In genomic region chr16:55204094-55204493, GRCh38 we compare ENCODE assay signal across 18 cellular contexts.
DNase-seq lines count a peak whose midpoint lies in the region; TF ChIP-seq lines count a peak whose summit lies in the region.
"Had no signal": no experiment of that assay in that cellular context is flagged by ENCODE, and none has a peak within 500 bp of the region (broad histone marks: within the 10 kb centered on the region; RNA-seq: fewer than 3 reads in every experiment).

No MANE protein-coding gene starts in this region.

- H3K9ac ChIP-seq in Loucy (ENCODE audit: low read depth, low read length, poor library complexity, severe bottlenecking): no peak overlapping the region

- no peaks in the 10 kb centered on the region for H3K27me3 ChIP-seq in Loucy (ENCODE audit: insufficient read depth, low read length, poor library complexity, severe bottlenecking)

- TF ChIP-seq CTCF in Loucy (conservative IDR thresholded peaks at IDR 0.05; ENCODE audit: low read length): no peak

- H3K9me3 ChIP-seq in Loucy (ENCODE audit: insufficient read depth, low read depth, low read length): no peaks in the 10 kb centered on the region

- H3K79me2 ChIP-seq in Loucy (ENCODE audit: insufficient read depth, low read length): no peaks in the 10 kb centered on the region

- H2AFZ ChIP-seq in Loucy (ENCODE audit: low read length): peak overlapping the region; percentile 24; the same call in 1 of the 2 replicates
- H2AFZ ChIP-seq: GM23338 had no signal

- H4K20me1 ChIP-seq in Loucy (ENCODE audit: insufficient read depth, low read length, poor library complexity, severe bottlenecking): no peaks in the 10 kb centered on the region

- no peak overlapping the region for H3K4me3 ChIP-seq in Loucy (ENCODE audit: low read length, poor library complexity, severe bottlenecking)
- H3K4me3 ChIP-seq: GM23338 had no signal

- no peaks in the 10 kb centered on the region for H3K36me3 ChIP-seq in Loucy (ENCODE audit: insufficient read depth, low read length)

- peaks cover 8% of the 10 kb centered on the region for H3K4me1 ChIP-seq in Loucy (ENCODE audit: insufficient read depth, low read length, poor library complexity, severe bottlenecking)

- no peak overlapping the region for H3K4me2 ChIP-seq in Loucy (ENCODE audit: low read depth, low read length, poor library complexity, severe bottlenecking)
- H3K4me2 ChIP-seq: GM23338 had no signal

- DNase-seq in SIG-M5 treated with dmso at 0.1 percent for 504 hours (lab: John Stamatoyannopoulos, UW; ENCODE audit: unreplicated experiment): peak; percentile 10
- no peak for DNase-seq in SIG-M5 (lab: John Stamatoyannopoulos, UW)
- DNase-seq in SKM-1 (lab: John Stamatoyannopoulos, UW; ENCODE audit: unreplicated experiment): peak; percentile 21
- no peak for DNase-seq in stimulated activated CD4-positive, alpha-beta T cell treated with anti-CD3 and anti-CD28 coated beads, Interleukin-15, amount 100 ng/mL, for 24 hours
- DNase-seq in effector CD4-positive, alpha-beta T cell: no peak
- no peak for DNase-seq in NCI-H1417 treated with DMSO at 0.1 percent for 48 hours (lab: John Stamatoyannopoulos, UW)
- no peak for DNase-seq in activated CD4-positive, alpha-beta T cell treated with anti-CD3 and anti-CD28 coated beads, Interleukin-2, amount 50 U/mL, for 1 hour
- DNase-seq: 8988T; GDM1; MM.1S; NCI-H1436; NCI-H2029 treated with DMSO at 0.1 percent for 48 hours; NCI-H2171 treated with DMSO at 0.1 percent for 48 hours; NCI-H446 treated with DMSO at 0.1 percent for 48 hours; NK-92 treated with Interleukin-12 subunit alpha and Interleukin-12 subunit beta, amount 100 ng/mL, for 24 hours; T-helper 1 cell had no signal

- H3F3A ChIP-seq in Loucy (ENCODE audit: low read depth): no peaks in the 10 kb centered on the region

- H3K9me2 ChIP-seq in Loucy (replicated peaks; ENCODE audit: low read depth, low read length): no peaks in the 10 kb centered on the region

Comparison
In these comparisons a context has a peak if more than half of its experiments do, and no peak if none do; other contexts are left out.
1. DNase-seq: peak in SIG-M5 treated with dmso at 0.1 percent for 504 hours (single experiment) and SKM-1 (single experiment); none in SIG-M5 (single experiment), stimulated activated CD4-positive, alpha-beta T cell treated with anti-CD3 and anti-CD28 coated beads, Interleukin-15, amount 100 ng/mL, for 24 hours (single experiment), effector CD4-positive, alpha-beta T cell (single experiment), NCI-H1417 treated with DMSO at 0.1 percent for 48 hours (single experiment) and activated CD4-positive, alpha-beta T cell treated with anti-CD3 and anti-CD28 coated beads, Interleukin-2, amount 50 U/mL, for 1 hour (single experiment).